Comparison of ENCODE assay signal across 12 cellular contexts in the genomic region with DNA sequence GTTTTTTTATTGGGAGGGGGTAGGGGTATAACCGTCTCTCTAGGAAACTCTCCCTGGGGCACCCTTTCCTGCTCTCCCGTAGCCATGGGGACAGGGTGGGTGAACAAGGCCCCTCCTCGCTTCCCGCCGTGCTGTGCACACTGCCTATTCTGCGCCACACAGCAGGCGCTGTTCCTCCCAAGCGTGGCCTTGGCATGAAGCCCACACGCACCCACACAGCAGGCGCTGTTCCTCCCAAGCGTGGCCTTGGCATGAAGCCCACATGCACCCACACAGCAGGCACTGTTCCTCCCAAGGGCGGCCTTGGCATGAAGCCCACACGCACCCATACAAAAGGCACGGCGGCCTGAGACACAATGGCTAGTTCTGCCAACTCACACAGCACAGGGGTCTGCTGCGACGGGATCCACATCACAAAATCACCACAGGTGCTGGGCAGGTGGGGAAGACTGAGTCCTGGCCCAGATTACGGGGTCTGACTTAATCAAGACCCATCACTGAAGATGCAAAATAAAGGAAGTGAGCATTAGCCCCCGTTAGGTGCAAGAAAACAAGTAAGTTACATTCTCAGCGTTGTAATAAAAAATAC. TPM values are rescaled to one million over a fixed set of nuclear protein-coding genes. Genes with fewer than 3 reads are reported as not detected.
DNase-seq lines count a peak whose midpoint lies in the region; ATAC-seq lines count a peak whose summit lies in the region.
"Had no signal": no experiment of that assay in that cellular context is flagged by ENCODE, and none has a peak within 500 bp of the region (broad histone marks: within the 10 kb centered on the region; RNA-seq: fewer than 3 reads in every experiment).

No MANE protein-coding gene starts in this region.

- peaks cover 2% of the 10 kb centered on the region for H3K27me3 Mint-ChIP-seq in activated CD4-positive, alpha-beta T cell treated with anti-CD3 and anti-CD28 coated beads for 36 hours
- no peaks in the 10 kb centered on the region for H3K27me3 Mint-ChIP-seq in activated CD4-positive, alpha-beta T cell treated with anti-CD3 and anti-CD28 coated beads, Interleukin-2, amount 10 ng/mL, durations not matched to agents 7 days and 5 days
- H3K27me3 Mint-ChIP-seq in stimulated activated memory B cell treated with anti-CD40 and anti-IgM and Interleukin-4, amounts not matched to agents 10 μg/mL and 1 μg/mL and 100 μg/mL, for 72 hours, result peaks cover 15% of the 10 kb centered on the region
- H3K27me3 Mint-ChIP-seq: activated CD4-positive, alpha-beta memory T cell treated with anti-CD3 and anti-CD28 coated beads, Interleukin-2, amount 10 ng/mL, durations not matched to agents 7 days and 5 days had no signal

- intact Hi-C loops in activated CD4-positive, alpha-beta T cell treated with anti-CD3 and anti-CD28 coated beads for 36 hours (cut with DNase I, micrococcal nuclease), result no loop called here
- intact Hi-C loops in left cardiac atrium (cut with DNase I), result no loop called here

- H3K9me3 Mint-ChIP-seq in activated CD4-positive, alpha-beta T cell treated with anti-CD3 and anti-CD28 coated beads for 36 hours (ENCODE audit: low read depth), result peaks cover 4% of the 10 kb centered on the region
- H3K9me3 Mint-ChIP-seq in activated CD4-positive, alpha-beta T cell treated with anti-CD3 and anti-CD28 coated beads, Interleukin-2, amount 10 ng/mL, durations not matched to agents 7 days and 5 days, result no peaks in the 10 kb centered on the region
- H3K9me3 Mint-ChIP-seq in stimulated activated memory B cell treated with anti-CD40 and anti-IgM and Interleukin-4, amounts not matched to agents 10 μg/mL and 1 μg/mL and 100 μg/mL, for 72 hours, result no peaks in the 10 kb centered on the region
- H3K9me3 Mint-ChIP-seq: natural killer cell treated with Interleukin-12 subunit alpha and Interleukin-12 subunit beta and Interleukin-15 and Interleukin-18, amount 100 ng/mL, for 72 hours had no signal

- in situ Hi-C loops in KBM-7 (cut with MboI; ENCODE audit: low pct_unique_long_range_greater_than_20kb, low sequenced_read_pairs), result no loop called here

- DNase-seq in activated CD4-positive, alpha-beta T cell treated with anti-CD3 and anti-CD28 coated beads for 36 hours, result peak; percentile 14
- no peak for DNase-seq in activated CD4-positive, alpha-beta T cell treated with anti-CD3 and anti-CD28 coated beads, Interleukin-2, amount 10 ng/mL, durations not matched to agents 7 days and 5 days
- DNase-seq in NCI-H345 treated with DMSO at 0.1 percent for 48 hours (lab: John Stamatoyannopoulos, UW; ENCODE audit: unreplicated experiment) (peak; percentile 99), left cardiac atrium (peak; percentile 52), KBM-7 (no peak)
- DNase-seq: activated CD4-positive, alpha-beta memory T cell treated with anti-CD3 and anti-CD28 coated beads, Interleukin-2, amount 10 ng/mL, durations not matched to agents 7 days and 5 days had no signal

- no peak for ATAC-seq in activated CD4-positive, alpha-beta T cell treated with anti-CD3 and anti-CD28 coated beads for 36 hours
- ATAC-seq in left cardiac atrium (peak in 1 of 2 donors; percentile 62), HG02610 (IDR thresholded peaks at IDR 0.05; ENCODE audit: unreplicated experiment) (no peak), GM18870 (IDR thresholded peaks at IDR 0.05; ENCODE audit: unreplicated experiment) (no peak)
- peak; percentile 43 for ATAC-seq in stimulated activated memory B cell treated with anti-CD40 and anti-IgM and Interleukin-4, amounts not matched to agents 10 μg/mL and 1 μg/mL and 100 μg/mL, for 72 hours
- ATAC-seq: natural killer cell treated with Interleukin-12 subunit alpha and Interleukin-12 subunit beta and Interleukin-15 and Interleukin-18, amount 100 ng/mL, for 72 hours had no signal

- no peak overlapping the region for H3K27ac Mint-ChIP-seq in activated CD4-positive, alpha-beta T cell treated with anti-CD3 and anti-CD28 coated beads for 36 hours
- H3K27ac Mint-ChIP-seq in activated CD4-positive, alpha-beta T cell treated with anti-CD3 and anti-CD28 coated beads, Interleukin-2, amount 10 ng/mL, durations not matched to agents 7 days and 5 days, result no peak overlapping the region
- no peak overlapping the region for H3K27ac Mint-ChIP-seq in stimulated activated memory B cell treated with anti-CD40 and anti-IgM and Interleukin-4, amounts not matched to agents 10 μg/mL and 1 μg/mL and 100 μg/mL, for 72 hours
- H3K27ac Mint-ChIP-seq: activated CD4-positive, alpha-beta memory T cell treated with anti-CD3 and anti-CD28 coated beads, Interleukin-2, amount 10 ng/mL, durations not matched to agents 7 days and 5 days; natural killer cell treated with Interleukin-12 subunit alpha and Interleukin-12 subunit beta and Interleukin-15 and Interleukin-18, amount 100 ng/mL, for 72 hours had no signal

- H3K4me3 Mint-ChIP-seq in activated CD4-positive, alpha-beta T cell treated with anti-CD3 and anti-CD28 coated beads for 36 hours, result no peak overlapping the region
- no peak overlapping the region for H3K4me3 Mint-ChIP-seq in activated CD4-positive, alpha-beta T cell treated with anti-CD3 and anti-CD28 coated beads, Interleukin-2, amount 10 ng/mL, durations not matched to agents 7 days and 5 days
- H3K4me3 Mint-ChIP-seq in stimulated activated memory B cell treated with anti-CD40 and anti-IgM and Interleukin-4, amounts not matched to agents 10 μg/mL and 1 μg/mL and 100 μg/mL, for 72 hours, result no peak overlapping the region
- H3K4me3 Mint-ChIP-seq: activated CD4-positive, alpha-beta memory T cell treated with anti-CD3 and anti-CD28 coated beads, Interleukin-2, amount 10 ng/mL, durations not matched to agents 7 days and 5 days; natural killer cell treated with Interleukin-12 subunit alpha and Interleukin-12 subunit beta and Interleukin-15 and Interleukin-18, amount 100 ng/mL, for 72 hours had no signal

- H3K4me1 Mint-ChIP-seq in activated CD4-positive, alpha-beta T cell treated with anti-CD3 and anti-CD28 coated beads for 36 hours, result peaks cover 2% of the 10 kb centered on the region
- peaks cover 3% of the 10 kb centered on the region for H3K4me1 Mint-ChIP-seq in activated CD4-positive, alpha-beta T cell treated with anti-CD3 and anti-CD28 coated beads, Interleukin-2, amount 10 ng/mL, durations not matched to agents 7 days and 5 days
- H3K4me1 Mint-ChIP-seq in stimulated activated memory B cell treated with anti-CD40 and anti-IgM and Interleukin-4, amounts not matched to agents 10 μg/mL and 1 μg/mL and 100 μg/mL, for 72 hours, result no peaks in the 10 kb centered on the region
- H3K4me1 Mint-ChIP-seq: activated CD4-positive, alpha-beta memory T cell treated with anti-CD3 and anti-CD28 coated beads, Interleukin-2, amount 10 ng/mL, durations not matched to agents 7 days and 5 days had no signal

- POLR2A ChIA-PET in activated CD4-positive, alpha-beta T cell treated with anti-CD3 and anti-CD28 coated beads for 36 hours (lab: Charles Lee), result no interaction called here
- POLR2A ChIA-PET in activated CD4-positive, alpha-beta T cell treated with anti-CD3 and anti-CD28 coated beads, Interleukin-2, amount 10 ng/mL, durations not matched to agents 7 days and 5 days (lab: Charles Lee), result no interaction called here

- H3K36me3 Mint-ChIP-seq in activated CD4-positive, alpha-beta T cell treated with anti-CD3 and anti-CD28 coated beads for 36 hours (ENCODE audit: low read depth), result no peaks in the 10 kb centered on the region
- H3K36me3 Mint-ChIP-seq in activated CD4-positive, alpha-beta T cell treated with anti-CD3 and anti-CD28 coated beads, Interleukin-2, amount 10 ng/mL, durations not matched to agents 7 days and 5 days (ENCODE audit: low read depth), result no peaks in the 10 kb centered on the region
- H3K36me3 Mint-ChIP-seq in stimulated activated memory B cell treated with anti-CD40 and anti-IgM and Interleukin-4, amounts not matched to agents 10 μg/mL and 1 μg/mL and 100 μg/mL, for 72 hours, result no peaks in the 10 kb centered on the region
- H3K36me3 Mint-ChIP-seq: natural killer cell treated with Interleukin-12 subunit alpha and Interleukin-12 subunit beta and Interleukin-15 and Interleukin-18, amount 100 ng/mL, for 72 hours had no signal

- CTCF ChIA-PET in activated CD4-positive, alpha-beta T cell treated with anti-CD3 and anti-CD28 coated beads for 36 hours (lab: Charles Lee), result no interaction called here
- CTCF ChIA-PET in activated CD4-positive, alpha-beta T cell treated with anti-CD3 and anti-CD28 coated beads, Interleukin-2, amount 10 ng/mL, durations not matched to agents 7 days and 5 days (lab: Charles Lee), result no interaction called here

RNA-seq across cellular contexts. Expression of a gene that starts 46.6 kb away (rescaled TPM):
- not detected for total RNA-seq in activated CD4-positive, alpha-beta T cell treated with anti-CD3 and anti-CD28 coated beads for 36 hours
- total RNA-seq in activated CD4-positive, alpha-beta T cell treated with anti-CD3 and anti-CD28 coated beads, Interleukin-2, amount 10 ng/mL, durations not matched to agents 7 days and 5 days, result under 1 TPM in 1 of 2 experiments, not detected in 1; 0.22 TPM
- 1 to 10 TPM; 8.4 to 9.7 TPM for total RNA-seq in left cardiac atrium
- total RNA-seq: chondrocyte; hepatocyte; natural killer cell treated with Interleukin-12 subunit alpha and Interleukin-12 subunit beta and Interleukin-15 and Interleukin-18, amount 100 ng/mL, for 72 hours had no signal

Comparison
In these comparisons a context has a peak if more than half of its experiments do, and no peak if none do; other contexts are left out.
1. DNase-seq: peak in activated CD4-positive, alpha-beta T cell treated with anti-CD3 and anti-CD28 coated beads for 36 hours (single experiment), NCI-H345 treated with DMSO at 0.1 percent for 48 hours (single experiment) and left cardiac atrium (single experiment); none in activated CD4-positive, alpha-beta T cell treated with anti-CD3 and anti-CD28 coated beads, Interleukin-2, amount 10 ng/mL, durations not matched to agents 7 days and 5 days (single experiment) and KBM-7 (single experiment).
2. RNA of a gene that starts 46.6 kb away (total RNA-seq): 8.4 to 9.7 TPM in left cardiac atrium; 0.22 TPM in activated CD4-positive, alpha-beta T cell treated with anti-CD3 and anti-CD28 coated beads, Interleukin-2, amount 10 ng/mL, durations not matched to agents 7 days and 5 days and not detected in activated CD4-positive, alpha-beta T cell treated with anti-CD3 and anti-CD28 coated beads for 36 hours; every median in the first group is over 4 times any median in the second.